ENCODE assay signal across 30 cellular contexts in genomic region chr15:31104048-31104447, GRCh38. TPM values are rescaled to one million over a fixed set of nuclear protein-coding genes. Genes with fewer than 3 reads are reported as not detected.
"Had no signal": no experiment of that assay in that cellular context is flagged by ENCODE, and none has a peak within 500 bp of the region (broad histone marks: within the 10 kb centered on the region; RNA-seq: fewer than 3 reads in every experiment).

No MANE protein-coding gene starts in this region.

- H3K4me3 ChIP-seq: SK-N-MC had no signal

- FAIRE-seq: TTC549 had no signal

- ATAC-seq: activated T-helper 17 cell treated with anti-CD3 and anti-CD28 coated beads, Interleukin-2, amount 50 U/mL, for 72 hours; Right ventricle myocardium inferior; T-cell had no signal

- DNase-seq: activated B cell treated with CpG ODN at 0.5 μM for 24 hours; activated CD4-positive, alpha-beta T cell treated with anti-CD3 and anti-CD28 coated beads for 1 hour; activated CD4-positive, alpha-beta T cell treated with anti-CD3 and anti-CD28 coated beads, Interleukin-2, amount 10 ng/mL, durations not matched to agents 24 days and 14 days; activated CD4-positive, alpha-beta T cell treated with anti-CD3 and anti-CD28 coated beads, Interleukin-2, amount 50 U/mL, for 48 hours; activated gamma-delta T cell; activated naive CD4-positive, alpha-beta T cell treated with anti-CD3 and anti-CD28 coated beads for 36 hours; activated T-cell treated with anti-CD3 and anti-CD28 coated beads for 4 hours; activated T-cell treated with anti-CD3 and anti-CD28 coated beads, Interleukin-2, amount 50 U/mL, for 48 hours; amygdala; brain microvascular endothelial cell; Karpas-422; MM.1S; NCI-H1105; NCI-H1436; NCI-H1694 treated with DMSO at 0.1 percent for 48 hours; NCI-H2029 treated with DMSO at 0.1 percent for 48 hours; NCI-H345; NCI-H510A; NCI-H526 treated with DMSO at 0.1 percent for 48 hours; NCI-H82; RPMI8226; T-cell; T-helper 2 cell; T1000 had no signal

- H3K4me3 Mint-ChIP-seq: activated B cell treated with CpG ODN at 0.5 μM for 24 hours; activated CD4-positive, alpha-beta T cell treated with anti-CD3 and anti-CD28 coated beads, Interleukin-2, amount 10 ng/mL, durations not matched to agents 24 days and 14 days; activated naive CD4-positive, alpha-beta T cell treated with anti-CD3 and anti-CD28 coated beads for 36 hours; activated naive CD8-positive, alpha-beta T cell; activated T-helper 17 cell treated with anti-CD3 and anti-CD28 coated beads, Interleukin-2, amount 50 U/mL, for 72 hours; T-cell had no signal

- H3K4me1 Mint-ChIP-seq: activated CD4-positive, alpha-beta T cell treated with anti-CD3 and anti-CD28 coated beads, Interleukin-2, amount 10 ng/mL, durations not matched to agents 24 days and 14 days; activated T-helper 17 cell treated with anti-CD3 and anti-CD28 coated beads, Interleukin-2, amount 50 U/mL, for 72 hours had no signal

- H3K9me3 Mint-ChIP-seq: activated CD4-positive, alpha-beta T cell treated with anti-CD3 and anti-CD28 coated beads, Interleukin-2, amount 10 ng/mL, durations not matched to agents 24 days and 14 days; activated naive CD4-positive, alpha-beta T cell treated with anti-CD3 and anti-CD28 coated beads for 36 hours; activated T-helper 17 cell treated with anti-CD3 and anti-CD28 coated beads, Interleukin-2, amount 50 U/mL, for 72 hours; T-cell had no signal

- H3K36me3 Mint-ChIP-seq: activated naive CD8-positive, alpha-beta T cell; T-cell had no signal

- H3K27me3 ChIP-seq: brain microvascular endothelial cell had no signal

- H3K27ac ChIP-seq: brain microvascular endothelial cell, SK-N-MC had no signal

- H3K36me3 ChIP-seq: brain microvascular endothelial cell had no signal

- H3K27ac Mint-ChIP-seq: activated B cell treated with CpG ODN at 0.5 μM for 24 hours; activated CD4-positive, alpha-beta T cell treated with anti-CD3 and anti-CD28 coated beads, Interleukin-2, amount 10 ng/mL, durations not matched to agents 24 days and 14 days; activated naive CD4-positive, alpha-beta T cell treated with anti-CD3 and anti-CD28 coated beads for 36 hours; activated naive CD8-positive, alpha-beta T cell; activated T-helper 17 cell treated with anti-CD3 and anti-CD28 coated beads, Interleukin-2, amount 50 U/mL, for 72 hours; T-cell had no signal

- H3K27me3 Mint-ChIP-seq: activated B cell treated with CpG ODN at 0.5 μM for 24 hours; activated naive CD8-positive, alpha-beta T cell; activated T-helper 17 cell treated with anti-CD3 and anti-CD28 coated beads, Interleukin-2, amount 50 U/mL, for 72 hours had no signal

RNA-seq across cellular contexts. Expression of gene TRPM1, which starts 2.5 kb away (rescaled TPM):
- total RNA-seq: activated B cell treated with CpG ODN at 0.5 μM for 24 hours; activated CD4-positive, alpha-beta T cell treated with anti-CD3 and anti-CD28 coated beads, Interleukin-2, amount 10 ng/mL, durations not matched to agents 24 days and 14 days; activated naive CD4-positive, alpha-beta T cell treated with anti-CD3 and anti-CD28 coated beads for 36 hours; activated T-helper 17 cell treated with anti-CD3 and anti-CD28 coated beads, Interleukin-2, amount 50 U/mL, for 72 hours; OCI-LY7; Right ventricle myocardium inferior; T-cell had no signal
